In the genomic region with DNA sequence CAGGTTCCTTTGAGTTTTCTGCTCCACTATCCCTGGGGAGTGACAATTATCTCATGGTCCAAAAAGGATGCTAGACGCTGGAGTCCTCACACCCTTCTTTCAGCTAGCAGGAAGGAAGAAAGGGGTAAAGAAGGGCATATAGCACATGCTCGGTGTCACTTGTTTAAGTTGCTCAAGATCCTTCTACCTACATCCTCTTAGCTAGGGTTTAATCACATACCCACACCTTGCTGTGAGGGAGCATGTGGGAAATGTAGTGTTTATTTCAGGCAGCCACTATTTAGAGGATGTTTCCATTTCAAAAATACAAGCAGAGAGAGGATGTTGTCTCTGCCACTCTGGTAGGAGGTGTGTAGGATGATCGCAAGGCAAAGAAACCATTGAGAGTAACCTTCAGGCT, we compare ENCODE assay signal across 22 cellular contexts. TPM values are rescaled to one million over a fixed set of nuclear protein-coding genes. Genes with fewer than 3 reads are reported as not detected.
DNase-seq lines count a peak whose midpoint lies in the region; ATAC-seq, FAIRE-seq and TF ChIP-seq lines count a peak whose summit lies in the region.
"Had no signal": no experiment of that assay in that cellular context is flagged by ENCODE, and none has a peak within 500 bp of the region (broad histone marks: within the 10 kb centered on the region; RNA-seq: fewer than 3 reads in every experiment).

No MANE protein-coding gene starts in this region.

- H3K4me1 Mint-ChIP-seq in activated naive CD4-positive, alpha-beta T cell treated with anti-CD3 and anti-CD28 coated beads for 36 hours (ENCODE audit: low read depth), result peaks cover 79% of the 10 kb centered on the region

- in situ Hi-C loops in K562 (cut with MboI), result no loop called here

- H3K4me2 ChIP-seq in OCI-LY7 (ENCODE audit: low read length) (peak overlapping the region; percentile 48), K562 (ENCODE audit: insufficient read depth, low read length) (peak overlapping the region; percentile 42)
- H3K4me2 ChIP-seq: PC-9 had no signal

- H2AFZ ChIP-seq in OCI-LY7 (ENCODE audit: low read length) (no peak overlapping the region; the same call in 1 of the 2 replicates), K562 (ENCODE audit: low read depth, low read length) (no peak overlapping the region)
- H2AFZ ChIP-seq: PC-9 had no signal

- H3K27me3 Mint-ChIP-seq in activated naive CD4-positive, alpha-beta T cell treated with anti-CD3 and anti-CD28 coated beads for 36 hours (ENCODE audit: low read depth), result no peaks in the 10 kb centered on the region

- no peak overlapping the region for H3K27ac ChIP-seq in OCI-LY7 (ENCODE audit: low read depth, low read length, poor library complexity, severe bottlenecking)
- H3K27ac ChIP-seq in K562 (ENCODE audit: extremely low read depth, low read depth, low read length), result peak overlapping the region; percentile 36; the same call in 2 of the 3 replicates
- H3K27ac ChIP-seq: PC-9 had no signal

- CTCF ChIA-PET in activated naive CD4-positive, alpha-beta T cell treated with anti-CD3 and anti-CD28 coated beads for 36 hours (lab: Charles Lee), result interaction anchor here (0.5 to 1.6 kb wide), 3 partner anchors 37 to 170 kb away, joined by 3 to 5 read pairs (median 5); no protein-coding TSS in a partner anchor
- CTCF ChIA-PET in OCI-LY7 (lab: Charles Lee; ENCODE audit: unreplicated experiment), result interaction anchor here (1.1 kb wide), 1 partner anchor 19 kb away, joined by 3 read pairs; no protein-coding TSS in a partner anchor
- CTCF ChIA-PET in K562 (lab: Yijun Ruan, JAX; ENCODE audit: low intra/inter-chr PET ratio), result no interaction called here

- no peak for TF ChIP-seq RAD21 in K562 (CRISPR knock-in tag; conservative IDR thresholded peaks at IDR 0.05 in 1 of 2, IDR thresholded peaks at IDR 0.05 in 1 of 2)

- H3K9me3 Mint-ChIP-seq in activated naive CD4-positive, alpha-beta T cell treated with anti-CD3 and anti-CD28 coated beads for 36 hours, result no peaks in the 10 kb centered on the region
- H3K9me3 Mint-ChIP-seq: brain, mesothelial cell of epicardium had no signal

- no peak overlapping the region for H3K9ac ChIP-seq in K562 (ENCODE audit: insufficient read depth in 1 of 2, low read depth in 2 of 2, low read length in 2 of 2)

- H4K20me1 ChIP-seq in OCI-LY7 (ENCODE audit: insufficient read depth, low read length), result no peaks in the 10 kb centered on the region
- peaks cover 31% of the 10 kb centered on the region for H4K20me1 ChIP-seq in K562 (replicated peaks; ENCODE audit: control insufficient read depth, insufficient read depth, low read length)

- 43% methylated on average over 3 of the region's 3 CpGs for WGBS in K562 (ENCODE audit: insufficient coverage, low coverage, missing lambda C conversion rate)

- POLR2A ChIA-PET in OCI-LY7 (lab: Charles Lee) (interaction anchor here (1.9 to 9.8 kb wide), 2 partner anchors 9 to 21 kb away, joined by 8 to 83 read pairs; no protein-coding TSS in a partner anchor), K562 (lab: Yijun Ruan, JAX) (interaction anchor here (0.6 to 1.5 kb wide), 4 partner anchors 22 to 61 kb away, joined by 3 to 5 read pairs (median 5); no protein-coding TSS in a partner anchor)

- no peak for TF ChIP-seq EP300 in K562 (IDR thresholded peaks at IDR 0.05; ENCODE audit: low read length)

- H3K27ac Mint-ChIP-seq in activated naive CD4-positive, alpha-beta T cell treated with anti-CD3 and anti-CD28 coated beads for 36 hours, result peak overlapping the region; percentile 3
- H3K27ac Mint-ChIP-seq: brain, mesothelial cell of epicardium had no signal

- H3K4me3 ChIP-seq in OCI-LY7 (ENCODE audit: low read depth, low read length, poor library complexity, severe bottlenecking) (peak overlapping the region; percentile 1), K562 (no peak overlapping the region)
- H3K4me3 ChIP-seq: PC-9 had no signal

- TSS peak; percentile 28 for BruUV-seq in OCI-LY7 (replicated peaks; lab: Mats Ljungman, UMichigan)
- BruUV-seq in K562 (replicated peaks; lab: Mats Ljungman, UMichigan), result TSS peak; percentile 19

- DNase-seq in activated naive CD4-positive, alpha-beta T cell treated with anti-CD3 and anti-CD28 coated beads for 36 hours, result no peak
- DNase-seq in activated naive CD4-positive, alpha-beta T cell (lab: John Stamatoyannopoulos, UW), result no peak
- DNase-seq in OCI-LY7 (ENCODE audit: low spot score) (no peak), K562 (ENCODE audit: extremely low read depth in 1 of 4, low spot score in 3 of 4) (no peak), GM19238 (ENCODE audit: insufficient read length, low spot score) (no peak)
- DNase-seq: activated naive CD4-positive, alpha-beta T cell treated with Interleukin-2 at 50 U/mL for 16 hours; Caco-2; erythroblast; left colon; NCI-H1105 treated with DMSO at 0.1 percent for 48 hours; NCI-H748 treated with DMSO at 0.1 percent for 48 hours; PC-9 had no signal

- H3K9me1 ChIP-seq in K562 (ENCODE audit: control insufficient read depth, insufficient read depth, low read length), result peaks cover 12% of the 10 kb centered on the region

- peaks cover 14% of the 10 kb centered on the region for H3K36me3 Mint-ChIP-seq in activated naive CD4-positive, alpha-beta T cell treated with anti-CD3 and anti-CD28 coated beads for 36 hours (ENCODE audit: low read depth)
- H3K36me3 Mint-ChIP-seq: brain, mesothelial cell of epicardium had no signal

- intact Hi-C loops in activated naive CD4-positive, alpha-beta T cell treated with anti-CD3 and anti-CD28 coated beads for 36 hours (cut with micrococcal nuclease), result no loop called here
- intact Hi-C loops in OCI-LY7 (cut with micrococcal nuclease; ENCODE audit: unreplicated experiment) (no loop called here), K562 (cut with micrococcal nuclease) (no loop called here)

- TF ChIP-seq POLR2A in K562 (conservative IDR thresholded peaks at IDR 0.05), result no peak; the same call in 1 of the 2 replicates

- 0 out of 2 replicates have a peak, but pooled peaks cover 5% of the 10 kb centered on the region for H3K79me2 ChIP-seq in OCI-LY7 (ENCODE audit: insufficient read depth, low read depth, low read length)
- H3K79me2 ChIP-seq in K562 (ENCODE audit: control insufficient read depth, insufficient read depth, low read length), result peaks cover 91% of the 10 kb centered on the region

- no peak for TF ChIP-seq CTCF in OCI-LY7 (conservative IDR thresholded peaks at IDR 0.05; ENCODE audit: low read length)
- TF ChIP-seq CTCF in K562 (IDR thresholded peaks at IDR 0.05 in 2 of 3, conservative IDR thresholded peaks at IDR 0.05 in 1 of 3; ENCODE audit: insufficient read depth in 2 of 3, low read depth in 1 of 3, low read length in 3 of 3), result no peak

- no peaks in the 10 kb centered on the region for H3K9me3 ChIP-seq in OCI-LY7 (ENCODE audit: low read length)
- no peaks in the 10 kb centered on the region for H3K9me3 ChIP-seq in K562 (replicated peaks; ENCODE audit: control insufficient read depth, insufficient read depth, low read depth, low read length)
- H3K9me3 ChIP-seq: Caco-2 had no signal

- no peak for ATAC-seq in K562
- no peak for ATAC-seq in HG02571 (IDR thresholded peaks at IDR 0.05; ENCODE audit: unreplicated experiment)
- ATAC-seq in HG03565 (IDR thresholded peaks at IDR 0.05; ENCODE audit: unreplicated experiment), result no peak
- ATAC-seq in GM19452 (IDR thresholded peaks at IDR 0.05; ENCODE audit: unreplicated experiment), result no peak
- ATAC-seq: left colon had no signal

- H3K27me3 ChIP-seq in K562 (ENCODE audit: control insufficient read depth in 2 of 2, insufficient read depth in 2 of 2, low read length in 2 of 2), result no peaks in the 10 kb centered on the region

- H3K4me1 ChIP-seq in OCI-LY7 (ENCODE audit: insufficient read depth, low read length, poor library complexity, severe bottlenecking) (peaks cover 81% of the 10 kb centered on the region), K562 (replicated peaks in 1 of 2; ENCODE audit: control insufficient read depth in 2 of 2, insufficient read depth in 2 of 2, low read length in 2 of 2) (peaks cover 23 to 37% of the 10 kb centered on the region in 2 experiments)
- H3K4me1 ChIP-seq: Caco-2 had no signal

- peak; percentile 6 for FAIRE-seq in K562 (lab: Jason Lieb, UNC)
- FAIRE-seq: H1, TTC549, urothelium cell line had no signal

- H3K36me3 ChIP-seq in OCI-LY7 (ENCODE audit: insufficient read depth, low read length) (0 out of 2 replicates have a peak, but pooled peaks cover 4% of the 10 kb centered on the region), K562 (ENCODE audit: control insufficient read depth, insufficient read depth, low read length) (peaks cover 71% of the 10 kb centered on the region)

- H3K9me2 ChIP-seq in OCI-LY7 (ENCODE audit: insufficient read depth, low read length), result no peaks in the 10 kb centered on the region

- H3K4me3 Mint-ChIP-seq in activated naive CD4-positive, alpha-beta T cell treated with anti-CD3 and anti-CD28 coated beads for 36 hours, result peak overlapping the region; percentile 1
- H3K4me3 Mint-ChIP-seq: brain, mesothelial cell of epicardium had no signal

RNA-seq across cellular contexts. Expression of a gene that starts 4.5 kb away (rescaled TPM):
- total RNA-seq in activated naive CD4-positive, alpha-beta T cell treated with anti-CD3 and anti-CD28 coated beads for 36 hours, result 10 to 100 TPM; 37.1 to 38.9 TPM
- total RNA-seq in OCI-LY7 (2014; rRNA removed; shearing (Covaris generic)), result 21.0 and 24.2 TPM in 2 replicates
- 44.5 and 51.6 TPM in 2 replicates for total RNA-seq in OCI-LY7 (2022)
- 589 and 727 TPM in 2 replicates for total RNA-seq in K562 (2011; cell fraction: chromatin; rRNA removed; ENCODE audit: low replicate concordance)
- total RNA-seq in K562 (2011; cell fraction: nucleolus; rRNA removed), result 260 and 276 TPM in 2 replicates
- 490 and 887 TPM in 2 replicates for total RNA-seq in K562 (2011; cell fraction: nucleoplasm; rRNA removed)
- total RNA-seq in K562 (2014; rRNA removed), result 111 and 151 TPM in 2 replicates
- 184 and 197 TPM in 2 replicates for total RNA-seq in K562 (2014; rRNA removed; fragmentation: Illumina TruSeq; extraction: Trizol)
- total RNA-seq in K562 (2015; rRNA removed; fragmentation: Illumina TruSeq; extraction: Trizol), result 140 and 148 TPM in 2 replicates
- total RNA-seq in K562 (2021), result 199 and 214 TPM in 2 replicates
- polyA plus RNA-seq in K562 (2011; rRNA removed), result 157 and 276 TPM in 2 replicates
- 122 and 401 TPM in 2 replicates for polyA plus RNA-seq in K562 (2011; cell fraction: cytosol; rRNA removed)
- polyA plus RNA-seq in K562 (2011; cell fraction: nucleus; rRNA removed), result 204 and 318 TPM in 2 replicates
- polyA plus RNA-seq in K562 (2012), result 162 and 213 TPM in 2 replicates
- 161 and 185 TPM in 2 replicates for polyA plus RNA-seq in K562 (2014; fragmentation: Illumina TruSeq; extraction: Trizol)
- polyA plus RNA-seq in K562 (2014; fragmentation: Nextera tagmentation; extraction: Ambion mirVana), result 10 to 100 TPM; 49.9 to 64.3 TPM
- 102 and 116 TPM in 2 replicates for polyA plus RNA-seq in K562 (2014; rRNA removed)
- polyA minus RNA-seq in K562 (2011; rRNA and poly(A)+ RNA removed), result 397 and 705 TPM in 2 replicates
- polyA minus RNA-seq in K562 (2011; cell fraction: cytosol; rRNA and poly(A)+ RNA removed), result 224 and 329 TPM in 2 replicates
- polyA minus RNA-seq in K562 (2011; cell fraction: nucleus; rRNA and poly(A)+ RNA removed), result 155 and 218 TPM in 2 replicates
- total RNA-seq: Caco-2, dermis microvascular lymphatic vessel endothelial cell, PC-9 had no signal
- polyA plus RNA-seq: AG04450 had no signal
